Comparison of ENCODE assay signal across 8 cellular contexts in genomic region chr5:54243483-54244080, GRCh38.
DNase-seq lines count a peak whose midpoint lies in the region; ATAC-seq and TF ChIP-seq lines count a peak whose summit lies in the region.

No MANE protein-coding gene starts in this region.

- H3K4me1 ChIP-seq in cardiac muscle cell (ENCODE audit: low read depth) (no peaks in the 10 kb centered on the region), left lung (peaks cover 0 to under 1% of the 10 kb centered on the region in 2 donors), upper lobe of left lung (peaks cover 0 to 4% (median 0%) of the 10 kb centered on the region in 4 donors)

- no peak for TF ChIP-seq POLR2A in upper lobe of left lung (IDR thresholded peaks at IDR 0.05)

- peak; percentile 79 for TF ChIP-seq CTCF in cardiac muscle cell (IDR thresholded peaks at IDR 0.05; ENCODE audit: low read depth, low read length)
- TF ChIP-seq CTCF in HFFc6 (IDR thresholded peaks at IDR 0.05): peak; percentile 93
- peak; percentile 75 for TF ChIP-seq CTCF in astrocyte of the spinal cord (IDR thresholded peaks at IDR 0.05; ENCODE audit: low read depth, low read length)
- peak; percentile 45 to 51 for TF ChIP-seq CTCF in left lung (IDR thresholded peaks at IDR 0.05)
- peak; percentile 33 to 71 (median 52) for TF ChIP-seq CTCF in upper lobe of left lung (IDR thresholded peaks at IDR 0.05)

- H3K27me3 ChIP-seq in cardiac muscle cell (no peaks in the 10 kb centered on the region), left lung (no peaks in the 10 kb centered on the region), upper lobe of left lung (no peaks in the 10 kb centered on the region)

- DNase-seq in cardiac muscle cell (ENCODE audit: low read depth in 1 of 2, low spot score in 1 of 2) (peak; percentile 58 to 65), Right ventricle myocardium inferior (ENCODE audit: missing footprints) (no peak), HFFc6 (peak; percentile 23), NCI-H748 (lab: John Stamatoyannopoulos, UW; ENCODE audit: unreplicated experiment) (peak; percentile 53), astrocyte of the spinal cord (ENCODE audit: low read depth, low spot score) (peak; percentile 41), left lung (no peak), upper lobe of left lung (no peak)

- intact Hi-C loops in Right ventricle myocardium inferior (cut with DNase I) (loop anchor here (10.0 kb wide), 1 partner anchor 621 kb away; no protein-coding TSS in a partner anchor), left lung (cut with DNase I) (loop anchor here in 1 of 2 donors (10.0 kb wide), 1 partner anchor 171 kb away; no protein-coding TSS in a partner anchor)

- ATAC-seq in Right ventricle myocardium inferior: no peak
- ATAC-seq in left lung: peak; percentile 64
- ATAC-seq in upper lobe of left lung (ENCODE audit: low FRiP score in 2 of 2): peak in 1 of 2 donors; percentile 60
- no peak for ATAC-seq in HG03025 (IDR thresholded peaks at IDR 0.05; ENCODE audit: low FRiP score, unreplicated experiment)

- H3K27ac Mint-ChIP-seq in HFFc6: no peak overlapping the region

- H3K4me1 Mint-ChIP-seq in HFFc6 (ENCODE audit: low read depth): no peaks in the 10 kb centered on the region; the same call in 1 of the 2 replicates

- H3K36me3 Mint-ChIP-seq in HFFc6 (ENCODE audit: low read depth): no peaks in the 10 kb centered on the region

- no peak for TF ChIP-seq EP300 in upper lobe of left lung (IDR thresholded peaks at IDR 0.05)

- 68 to 70% methylated on average over 4 of the region's 4 CpGs for WGBS in upper lobe of left lung, 2 donors

- H3K9me3 ChIP-seq in cardiac muscle cell (ENCODE audit: low read depth): no peaks in the 10 kb centered on the region
- H3K9me3 ChIP-seq in left lung: no peaks in the 10 kb centered on the region
- H3K9me3 ChIP-seq in upper lobe of left lung: no peaks in the 10 kb centered on the region

- H3K4me3 ChIP-seq in cardiac muscle cell (no peak overlapping the region), astrocyte of the spinal cord (ENCODE audit: low read depth, low read length) (no peak overlapping the region), left lung (no peak overlapping the region), upper lobe of left lung (no peak overlapping the region)

- no peaks in the 10 kb centered on the region for H3K36me3 ChIP-seq in cardiac muscle cell
- H3K36me3 ChIP-seq in left lung: no peaks in the 10 kb centered on the region
- H3K36me3 ChIP-seq in upper lobe of left lung: no peaks in the 10 kb centered on the region

- in situ Hi-C loops in astrocyte of the spinal cord (cut with HindIII; ENCODE audit: low sequenced_read_pairs): no loop called here

- no peaks in the 10 kb centered on the region for H3K9me3 Mint-ChIP-seq in HFFc6

- H3K27ac ChIP-seq in cardiac muscle cell: no peak overlapping the region
- H3K27ac ChIP-seq in left lung: no peak overlapping the region
- no peak overlapping the region for H3K27ac ChIP-seq in upper lobe of left lung

- H3K27me3 Mint-ChIP-seq in HFFc6 (ENCODE audit: insufficient read depth): peaks cover 1% of the 10 kb centered on the region; the same call in 1 of the 2 replicates

- H3K4me3 Mint-ChIP-seq in HFFc6: no peak overlapping the region

Comparison
In these comparisons a context has a peak if more than half of its experiments do, and no peak if none do; other contexts are left out.
1. DNase-seq: peak in cardiac muscle cell (2 of 2), HFFc6 (single experiment), NCI-H748 (single experiment) and astrocyte of the spinal cord (single experiment); none in Right ventricle myocardium inferior (single experiment), left lung (0 of 2) and upper lobe of left lung (0 of 2).
2. Peak in every context shown above with its lines, with median percentiles within 50 percentile points of each other: CTCF ChIP-seq.